In the genomic region with DNA sequence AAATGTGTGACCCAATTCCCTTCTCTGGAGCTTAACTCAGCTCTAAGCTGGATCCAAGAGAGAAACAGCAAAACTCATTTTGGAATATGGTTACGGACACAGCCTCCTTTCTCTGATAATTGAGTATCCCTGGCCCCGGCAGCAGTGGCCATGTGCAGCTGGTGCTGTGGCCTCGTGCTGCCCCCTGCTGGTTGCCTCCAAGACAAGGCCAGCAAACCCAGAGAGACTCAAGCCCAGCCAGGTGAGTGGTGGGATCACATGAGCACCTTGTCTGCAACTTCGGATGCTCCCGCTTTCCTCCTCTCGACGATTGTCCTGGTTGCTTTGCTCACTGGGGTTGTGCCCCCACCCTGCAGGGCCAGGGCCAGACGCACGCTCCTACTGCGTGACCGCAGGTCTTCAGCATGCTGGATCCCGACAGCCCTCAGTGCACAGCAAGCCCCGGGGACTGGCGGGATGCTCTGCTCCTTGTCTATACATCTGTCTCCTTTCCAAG, we compare ENCODE assay signal across 8 cellular contexts. TPM values are rescaled to one million over a fixed set of nuclear protein-coding genes. Genes with fewer than 3 reads are reported as not detected.
DNase-seq lines count a peak whose midpoint lies in the region; ATAC-seq, FAIRE-seq and TF ChIP-seq lines count a peak whose summit lies in the region.

No MANE protein-coding gene starts in this region.

- no peaks in the 10 kb centered on the region for H4K20me1 ChIP-seq in endothelial cell of umbilical vein (replicated peaks; ENCODE audit: control insufficient read depth, extremely low read depth, insufficient read depth, low read length)

- peak; percentile 90 for ATAC-seq in HG03066 (IDR thresholded peaks at IDR 0.05; ENCODE audit: low read depth, unreplicated experiment)
- ATAC-seq in activated CD8-positive, alpha-beta memory T cell treated with anti-CD3 and anti-CD28 coated beads, Interleukin-2, amount 10 ng/mL, durations not matched to agents 7 days and 5 days, result peak; percentile 93

- intact Hi-C loops in endothelial cell of umbilical vein (cut with micrococcal nuclease), result loop anchor here (1.0 to 2.0 kb wide), 2 partner anchors 151 to 367 kb away; no protein-coding TSS in a partner anchor

- peaks cover 25% of the 10 kb centered on the region for H3K4me1 ChIP-seq in endothelial cell of umbilical vein (ENCODE audit: control insufficient read depth, extremely low read depth, insufficient read depth, low read length)

- no peaks in the 10 kb centered on the region for H3K9me1 ChIP-seq in endothelial cell of umbilical vein (replicated peaks; ENCODE audit: control insufficient read depth, extremely low read depth, insufficient read depth, low read length)

- POLR2A ChIA-PET in endothelial cell of umbilical vein (lab: Charles Lee), result no interaction called here

- no peak overlapping the region for H2AFZ ChIP-seq in endothelial cell of umbilical vein (ENCODE audit: low read depth, low read length)

- CTCF ChIA-PET in activated CD8-positive, alpha-beta memory T cell treated with anti-CD3 and anti-CD28 coated beads, Interleukin-2, amount 10 ng/mL, durations not matched to agents 7 days and 5 days (lab: Charles Lee), result interaction anchor here (1.0 to 1.8 kb wide), 6 partner anchors 9 to 392 kb away, joined by 3 to 6 read pairs (median 4); no protein-coding TSS in a partner anchor
- CTCF ChIA-PET in endothelial cell of umbilical vein (lab: Charles Lee), result interaction anchor here (0.6 to 1.8 kb wide), 7 partner anchors 12 to 487 kb away, joined by 3 to 6 read pairs (median 4); no protein-coding TSS in a partner anchor

- DNase-seq in AG09309 (ENCODE audit: low read depth) (peak; percentile 28), GM18507 (ENCODE audit: extremely low spot score, insufficient read length, low read depth) (peak; percentile 52), NCI-H748 (lab: John Stamatoyannopoulos, UW; ENCODE audit: unreplicated experiment) (peak; percentile 74), endothelial cell of umbilical vein (ENCODE audit: low read depth, low spot score) (peak; percentile 65), mesothelial cell of epicardium (ENCODE audit: low spot score in 2 of 2, unreplicated experiment in 2 of 2) (peak; percentile 69 to 89)
- peak; percentile 84 for DNase-seq in activated CD8-positive, alpha-beta memory T cell treated with anti-CD3 and anti-CD28 coated beads, Interleukin-2, amount 10 ng/mL, durations not matched to agents 7 days and 5 days
- DNase-seq in stimulated activated CD8-positive, alpha-beta memory T cell treated with anti-CD3 and anti-CD28 coated beads, Interleukin-4, amount 100 ng/mL, for 1 hour (ENCODE audit: low read depth in 2 of 2, low spot score in 1 of 2), result peak; percentile 31 to 41

- no peak overlapping the region for H3K4me3 Mint-ChIP-seq in activated CD8-positive, alpha-beta memory T cell treated with anti-CD3 and anti-CD28 coated beads, Interleukin-2, amount 10 ng/mL, durations not matched to agents 7 days and 5 days
- no peak overlapping the region for H3K4me3 Mint-ChIP-seq in mesothelial cell of epicardium

- no peaks in the 10 kb centered on the region for H3K9me3 ChIP-seq in endothelial cell of umbilical vein (replicated peaks; ENCODE audit: control insufficient read depth, insufficient read depth, low read length)

- H3K4me3 ChIP-seq in AG09309 (ENCODE audit: control insufficient read depth, low read depth, low read length) (no peak overlapping the region), endothelial cell of umbilical vein (replicated peaks in 1 of 3; ENCODE audit: insufficient read depth in 1 of 3, low read depth in 1 of 3, low read length in 3 of 3) (no peak overlapping the region)

- dilution Hi-C loops in endothelial cell of umbilical vein (cut with MboI; ENCODE audit: extremely low pct_ligation_motif_present, low sequenced_read_pairs), result no loop called here

- BruUV-seq in endothelial cell of umbilical vein (replicated peaks; lab: Mats Ljungman, UMichigan), result no TSS peak

- no peaks in the 10 kb centered on the region for H3K79me2 ChIP-seq in endothelial cell of umbilical vein (ENCODE audit: control insufficient read depth, insufficient read depth, low read length)

- FAIRE-seq in GM18507 (lab: Jason Lieb, UNC) (peak; percentile 83), endothelial cell of umbilical vein (lab: Jason Lieb, UNC) (peak; percentile 81)

- H3K4me2 ChIP-seq in endothelial cell of umbilical vein (ENCODE audit: insufficient read depth, low read length), result no peak overlapping the region

- H3K4me1 Mint-ChIP-seq in activated CD8-positive, alpha-beta memory T cell treated with anti-CD3 and anti-CD28 coated beads, Interleukin-2, amount 10 ng/mL, durations not matched to agents 7 days and 5 days, result no peaks in the 10 kb centered on the region
- H3K4me1 Mint-ChIP-seq in mesothelial cell of epicardium, result peaks cover 18% of the 10 kb centered on the region

- H3K9ac ChIP-seq in endothelial cell of umbilical vein (replicated peaks; ENCODE audit: extremely low read depth, insufficient read depth, low read length), result no peak overlapping the region

- H3K36me3 Mint-ChIP-seq in activated CD8-positive, alpha-beta memory T cell treated with anti-CD3 and anti-CD28 coated beads, Interleukin-2, amount 10 ng/mL, durations not matched to agents 7 days and 5 days, result no peaks in the 10 kb centered on the region
- no peaks in the 10 kb centered on the region for H3K36me3 Mint-ChIP-seq in mesothelial cell of epicardium

- H3K27me3 Mint-ChIP-seq in activated CD8-positive, alpha-beta memory T cell treated with anti-CD3 and anti-CD28 coated beads, Interleukin-2, amount 10 ng/mL, durations not matched to agents 7 days and 5 days, result peaks cover 44% of the 10 kb centered on the region
- peaks cover 28% of the 10 kb centered on the region for H3K27me3 Mint-ChIP-seq in mesothelial cell of epicardium (ENCODE audit: low read depth)

- H3K36me3 ChIP-seq in endothelial cell of umbilical vein (ENCODE audit: control insufficient read depth in 2 of 2, extremely low read depth in 1 of 2, insufficient read depth in 2 of 2, low read length in 2 of 2), result no peaks in the 10 kb centered on the region

- H3K27me3 ChIP-seq in endothelial cell of umbilical vein (ENCODE audit: control insufficient read depth in 2 of 2, insufficient read depth in 2 of 2, low read length in 2 of 2), result peaks cover 8 to 11% of the 10 kb centered on the region in 2 experiments

- TF ChIP-seq POLR2A in endothelial cell of umbilical vein (IDR thresholded peaks at IDR 0.05; ENCODE audit: low read depth, low read length), result no peak

- peak; percentile 96 for TF ChIP-seq CTCF in AG09309 (IDR thresholded peaks at IDR 0.05; ENCODE audit: control insufficient read depth, insufficient read depth, low read depth, low read length, missing control alignments)
- TF ChIP-seq CTCF in endothelial cell of umbilical vein (IDR thresholded peaks at IDR 0.05; ENCODE audit: extremely low read depth in 1 of 2, insufficient read depth in 1 of 2, low read depth in 1 of 2, low read length in 2 of 2), result peak; percentile 82 to 90
- peak; percentile 92 for TF ChIP-seq CTCF in mesothelial cell of epicardium (IDR thresholded peaks at IDR 0.05; ENCODE audit: unreplicated experiment)

- no peak overlapping the region for H3K27ac Mint-ChIP-seq in activated CD8-positive, alpha-beta memory T cell treated with anti-CD3 and anti-CD28 coated beads, Interleukin-2, amount 10 ng/mL, durations not matched to agents 7 days and 5 days
- H3K27ac Mint-ChIP-seq in mesothelial cell of epicardium, result no peak overlapping the region

- no peak overlapping the region for H3K27ac ChIP-seq in endothelial cell of umbilical vein (ENCODE audit: insufficient read depth, low read depth, low read length)

- no peaks in the 10 kb centered on the region for H3K9me3 Mint-ChIP-seq in activated CD8-positive, alpha-beta memory T cell treated with anti-CD3 and anti-CD28 coated beads, Interleukin-2, amount 10 ng/mL, durations not matched to agents 7 days and 5 days (ENCODE audit: low read depth)
- H3K9me3 Mint-ChIP-seq in mesothelial cell of epicardium, result no peaks in the 10 kb centered on the region

TF ChIP-seq in endothelial cell of umbilical vein, 7 proteins besides CTCF, POLR2A, EP300 and RAD21:
- TF ChIP-seq JUN (IDR thresholded peaks at IDR 0.05; ENCODE audit: borderline replicate concordance, insufficient read depth, insufficient read length, low read depth), result no peak
- TF ChIP-seq, protein P1, sequence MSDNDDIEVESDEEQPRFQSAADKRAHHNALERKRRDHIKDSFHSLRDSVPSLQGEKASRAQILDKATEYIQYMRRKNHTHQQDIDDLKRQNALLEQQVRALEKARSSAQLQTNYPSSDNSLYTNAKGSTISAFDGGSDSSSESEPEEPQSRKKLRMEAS (IDR thresholded peaks at IDR 0.05; ENCODE audit: insufficient read depth, insufficient read length), result peak; percentile 10

RNA-seq across cellular contexts. Expression of a gene that starts 19.4 kb away (rescaled TPM):
- not detected for total RNA-seq in activated CD8-positive, alpha-beta memory T cell treated with anti-CD3 and anti-CD28 coated beads, Interleukin-2, amount 10 ng/mL, durations not matched to agents 7 days and 5 days
- not detected in 2 replicates for total RNA-seq in endothelial cell of umbilical vein
- polyA plus RNA-seq in endothelial cell of umbilical vein, result not detected in 2 replicates
- polyA plus RNA-seq in endothelial cell of umbilical vein (2011; cell fraction: cytosol; rRNA removed), result not detected in 2 replicates
- not detected in 2 replicates for polyA plus RNA-seq in endothelial cell of umbilical vein (2011; cell fraction: nucleus; rRNA removed)
- not detected in 2 replicates for polyA plus RNA-seq in endothelial cell of umbilical vein (2012)
- not detected in 2 replicates for polyA minus RNA-seq in endothelial cell of umbilical vein
- polyA minus RNA-seq in endothelial cell of umbilical vein (2011; cell fraction: cytosol; rRNA and poly(A)+ RNA removed), result not detected
- polyA minus RNA-seq in endothelial cell of umbilical vein (2011; cell fraction: nucleus; rRNA and poly(A)+ RNA removed), result not detected in 2 replicates
- 1.7 to 2.7 TPM (median 2.2 TPM) in 3 replicates for total RNA-seq in mesothelial cell of epicardium

Comparison
In these comparisons a context has a peak if more than half of its experiments do, and no peak if none do; other contexts are left out.
1. DNase-seq: peak in every context shown above with its lines; median percentile 84 in activated CD8-positive, alpha-beta memory T cell treated with anti-CD3 and anti-CD28 coated beads, Interleukin-2, amount 10 ng/mL, durations not matched to agents 7 days and 5 days; 79 in mesothelial cell of epicardium; 74 in NCI-H748; 65 in endothelial cell of umbilical vein; 52 in GM18507; 36 in stimulated activated CD8-positive, alpha-beta memory T cell treated with anti-CD3 and anti-CD28 coated beads, Interleukin-4, amount 100 ng/mL, for 1 hour; 28 in AG09309.